ENCODE assay signal across 20 cellular contexts in the genomic region with DNA sequence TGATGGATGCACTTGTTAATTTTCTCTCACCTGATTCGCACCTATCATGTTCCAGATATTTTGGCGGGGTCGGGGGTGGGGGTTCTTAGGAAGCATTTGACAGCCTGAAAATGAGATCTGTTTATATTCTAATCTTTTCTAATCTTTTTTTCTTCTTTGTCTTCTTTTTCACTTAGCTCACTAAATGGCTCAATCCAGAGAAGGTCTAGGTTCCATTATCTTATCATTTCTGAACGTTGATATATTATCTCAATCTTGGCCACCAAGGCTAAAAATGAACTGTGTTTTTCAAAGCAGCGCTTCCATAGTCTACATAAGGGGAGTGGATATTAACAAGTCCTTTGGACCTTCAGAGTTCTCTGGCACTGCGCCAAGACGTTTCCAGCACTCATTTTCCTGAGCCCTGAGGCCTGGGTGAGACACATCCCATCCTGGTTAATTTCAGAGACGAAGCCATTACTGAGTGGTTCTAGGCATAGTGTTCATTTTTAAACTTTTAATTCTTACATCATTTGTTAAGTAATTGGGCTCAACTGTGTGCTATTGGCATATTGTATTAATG.
"Had no signal": no experiment of that assay in that cellular context is flagged by ENCODE, and none has a peak within 500 bp of the region (broad histone marks: within the 10 kb centered on the region; RNA-seq: fewer than 3 reads in every experiment).

No MANE protein-coding gene starts in this region.

- H3K4me3 ChIP-seq: coronary artery, lower lobe of right lung, ovary, psoas muscle, upper lobe of right lung had no signal

- ATAC-seq: activated CD4-positive, CD25-positive, alpha-beta regulatory T cell treated with anti-CD3 and anti-CD28 coated beads, Interleukin-2, amount 50 U/mL, for 24 hours; lower lobe of right lung; natural killer cell; psoas muscle; sciatic nerve; stimulated activated effector memory CD8-positive, alpha-beta T cell treated with anti-CD3 and anti-CD28 coated beads, Interleukin-12 subunit alpha, Interleukin-12 subunit beta, amount 100 ng/mL, for 72 hours; upper lobe of right lung had no signal

- H3K27ac ChIP-seq: brain microvascular endothelial cell, coronary artery, lower lobe of right lung, ovary, psoas muscle, upper lobe of right lung had no signal

- H3K4me1 Mint-ChIP-seq: activated CD4-positive, alpha-beta T cell treated with anti-CD3 and anti-CD28 coated beads, Interleukin-2, amount 10 ng/mL, durations not matched to agents 7 days and 5 days; activated naive CD4-positive, alpha-beta T cell treated with anti-CD3 and anti-CD28 coated beads, Interleukin-2, amount 10 ng/mL, durations not matched to agents 7 days and 5 days; natural killer cell; stimulated activated effector memory CD8-positive, alpha-beta T cell treated with anti-CD3 and anti-CD28 coated beads, Interleukin-12 subunit alpha, Interleukin-12 subunit beta, amount 100 ng/mL, for 72 hours had no signal

- H3K27ac Mint-ChIP-seq: activated CD4-positive, alpha-beta T cell treated with anti-CD3 and anti-CD28 coated beads, Interleukin-2, amount 10 ng/mL, durations not matched to agents 7 days and 5 days; activated naive CD4-positive, alpha-beta T cell treated with anti-CD3 and anti-CD28 coated beads, Interleukin-2, amount 10 ng/mL, durations not matched to agents 7 days and 5 days; natural killer cell; stimulated activated effector memory CD8-positive, alpha-beta T cell treated with anti-CD3 and anti-CD28 coated beads, Interleukin-12 subunit alpha, Interleukin-12 subunit beta, amount 100 ng/mL, for 72 hours had no signal

- H3K4me3 Mint-ChIP-seq: activated CD4-positive, alpha-beta T cell treated with anti-CD3 and anti-CD28 coated beads, Interleukin-2, amount 10 ng/mL, durations not matched to agents 7 days and 5 days; activated naive CD4-positive, alpha-beta T cell treated with anti-CD3 and anti-CD28 coated beads, Interleukin-2, amount 10 ng/mL, durations not matched to agents 7 days and 5 days; natural killer cell; stimulated activated effector memory CD8-positive, alpha-beta T cell treated with anti-CD3 and anti-CD28 coated beads, Interleukin-12 subunit alpha, Interleukin-12 subunit beta, amount 100 ng/mL, for 72 hours had no signal

- H3K36me3 Mint-ChIP-seq: activated naive CD4-positive, alpha-beta T cell treated with anti-CD3 and anti-CD28 coated beads, Interleukin-2, amount 10 ng/mL, durations not matched to agents 7 days and 5 days; natural killer cell; stimulated activated effector memory CD8-positive, alpha-beta T cell treated with anti-CD3 and anti-CD28 coated beads, Interleukin-12 subunit alpha, Interleukin-12 subunit beta, amount 100 ng/mL, for 72 hours had no signal

- H3K4me1 ChIP-seq: lower lobe of right lung, upper lobe of right lung had no signal

- H3K9me3 ChIP-seq: lower lobe of right lung, ovary, psoas muscle, upper lobe of right lung had no signal

- H3K27me3 ChIP-seq: brain microvascular endothelial cell, ovary, upper lobe of right lung had no signal

- DNase-seq: activated CD4-positive, alpha-beta T cell treated with anti-CD3 and anti-CD28 coated beads, Interleukin-2, amount 10 ng/mL, durations not matched to agents 7 days and 5 days; activated CD8-positive, alpha-beta memory T cell treated with anti-CD3 and anti-CD28 coated beads, Interleukin-2, amount 50 U/mL, for 48 hours; activated effector memory CD4-positive, alpha-beta T cell treated with Interleukin-2 at 50 U/mL for 16 hours; activated naive CD4-positive, alpha-beta T cell treated with anti-CD3 and anti-CD28 coated beads, Interleukin-2, amount 10 ng/mL, durations not matched to agents 7 days and 5 days; activated T-cell treated with anti-CD3 and anti-CD28 coated beads, Interleukin-2, amount 50 U/mL, for 48 hours; aorta; brain microvascular endothelial cell; head of caudate nucleus; lower lobe of right lung; natural killer cell; ovary; psoas muscle; stimulated activated CD4-positive, alpha-beta T cell treated with anti-CD3 and anti-CD28 coated beads, Interleukin-4, amount 100 ng/mL, for 24 hours; upper lobe of right lung had no signal

- H3K27me3 Mint-ChIP-seq: activated CD4-positive, alpha-beta T cell treated with anti-CD3 and anti-CD28 coated beads, Interleukin-2, amount 10 ng/mL, durations not matched to agents 7 days and 5 days; activated naive CD4-positive, alpha-beta T cell treated with anti-CD3 and anti-CD28 coated beads, Interleukin-2, amount 10 ng/mL, durations not matched to agents 7 days and 5 days had no signal

- FAIRE-seq: endometrium, frontal cortex had no signal

- H3K36me3 ChIP-seq: brain microvascular endothelial cell, lower lobe of right lung, ovary, upper lobe of right lung had no signal
